In genomic region chr1:41662656-41663437, GRCh38 we compare ENCODE assay signal across 8 cellular contexts.
DNase-seq lines count a peak whose midpoint lies in the region; ATAC-seq and TF ChIP-seq lines count a peak whose summit lies in the region.

No MANE protein-coding gene starts in this region.

- H3K4me1 ChIP-seq in Loucy (ENCODE audit: insufficient read depth, low read length, poor library complexity, severe bottlenecking) (peaks cover 28% of the 10 kb centered on the region), ovary (ENCODE audit: insufficient read depth) (peaks cover 9% of the 10 kb centered on the region)

- peak overlapping the region; percentile 42 to 81 for H3K27ac ChIP-seq in ovary

- peak; percentile 51 to 55 for DNase-seq in activated T-cell treated with anti-CD3 and anti-CD28 coated beads, Interleukin-2, amount 50 U/mL, for 72 hours
- DNase-seq in glomerular visceral epithelial cell (ENCODE audit: extremely low spot score) (peak; percentile 72), ovary (peak; percentile 17 to 55 (median 43)), NCI-H526 treated with DMSO at 0.1 percent for 48 hours (lab: John Stamatoyannopoulos, UW) (no peak), HuH-7.5 (ENCODE audit: low spot score) (no peak)

- TF ChIP-seq POLR2A in ovary (IDR thresholded peaks at IDR 0.05): no peak

- H3K4me3 ChIP-seq in GM08714 (ENCODE audit: low read length) (peak overlapping the region; percentile 67; the same call in 1 of the 2 replicates), Loucy (ENCODE audit: low read length, poor library complexity, severe bottlenecking) (peak overlapping the region; percentile 42), ovary (peak overlapping the region; percentile 52)

- intact Hi-C loops in ovary (cut with DNase I): no loop called here

- H3K27me3 ChIP-seq in Loucy (ENCODE audit: insufficient read depth, low read length, poor library complexity, severe bottlenecking) (no peaks in the 10 kb centered on the region), ovary (no peaks in the 10 kb centered on the region)

- no peak overlapping the region for H3K27ac Mint-ChIP-seq in activated T-cell treated with anti-CD3 and anti-CD28 coated beads, Interleukin-2, amount 50 U/mL, for 72 hours

- no peaks in the 10 kb centered on the region for H3K9me3 Mint-ChIP-seq in activated T-cell treated with anti-CD3 and anti-CD28 coated beads, Interleukin-2, amount 50 U/mL, for 72 hours

- H3K4me1 Mint-ChIP-seq in activated T-cell treated with anti-CD3 and anti-CD28 coated beads, Interleukin-2, amount 50 U/mL, for 72 hours (ENCODE audit: low read depth): peaks cover 88% of the 10 kb centered on the region

- no peak overlapping the region for H2AFZ ChIP-seq in Loucy (ENCODE audit: low read length)

- no peak for TF ChIP-seq CTCF in Loucy (conservative IDR thresholded peaks at IDR 0.05; ENCODE audit: low read length)
- no peak for TF ChIP-seq CTCF in ovary (IDR thresholded peaks at IDR 0.05)

- H3K36me3 Mint-ChIP-seq in activated T-cell treated with anti-CD3 and anti-CD28 coated beads, Interleukin-2, amount 50 U/mL, for 72 hours (ENCODE audit: insufficient read depth in 2 of 2): peaks cover 3 to 4% of the 10 kb centered on the region in 2 donors

- 13 to 55% (median 15%) methylated on average over 6 to 41 of the region's 41 CpGs for WGBS in ovary, 3 donors

- H3K9me3 ChIP-seq in Loucy (ENCODE audit: insufficient read depth, low read depth, low read length): no peaks in the 10 kb centered on the region
- H3K9me3 ChIP-seq in ovary: no peaks in the 10 kb centered on the region

- H3K9ac ChIP-seq in Loucy (ENCODE audit: low read depth, low read length, poor library complexity, severe bottlenecking): no peak overlapping the region

- no peaks in the 10 kb centered on the region for H4K20me1 ChIP-seq in Loucy (ENCODE audit: insufficient read depth, low read length, poor library complexity, severe bottlenecking)

- no peaks in the 10 kb centered on the region for H3K79me2 ChIP-seq in Loucy (ENCODE audit: insufficient read depth, low read length)

- no peaks in the 10 kb centered on the region for H3K27me3 Mint-ChIP-seq in activated T-cell treated with anti-CD3 and anti-CD28 coated beads, Interleukin-2, amount 50 U/mL, for 72 hours (ENCODE audit: low read depth)

- peak overlapping the region; percentile 49 to 64 for H3K4me3 Mint-ChIP-seq in activated T-cell treated with anti-CD3 and anti-CD28 coated beads, Interleukin-2, amount 50 U/mL, for 72 hours

- H3K36me3 ChIP-seq in Loucy (ENCODE audit: insufficient read depth, low read length) (no peaks in the 10 kb centered on the region), ovary (no peaks in the 10 kb centered on the region)

- ATAC-seq in GM21737 (IDR thresholded peaks at IDR 0.05; ENCODE audit: unreplicated experiment): peak; percentile 40
- ATAC-seq in activated T-cell treated with anti-CD3 and anti-CD28 coated beads, Interleukin-2, amount 50 U/mL, for 72 hours (replicated peaks in 1 of 2): peak; percentile 43 to 50

- H3K4me2 ChIP-seq in Loucy (ENCODE audit: low read depth, low read length, poor library complexity, severe bottlenecking): no peak overlapping the region

- no peaks in the 10 kb centered on the region for H3K9me2 ChIP-seq in Loucy (replicated peaks; ENCODE audit: low read depth, low read length)

- no peak for TF ChIP-seq EP300 in ovary (IDR thresholded peaks at IDR 0.05)

- H3F3A ChIP-seq in Loucy (ENCODE audit: low read depth): peaks cover 3% of the 10 kb centered on the region; the same call in 1 of the 2 replicates

Comparison
In these comparisons a context has a peak if more than half of its experiments do, and no peak if none do; other contexts are left out.
1. DNase-seq: peak in activated T-cell treated with anti-CD3 and anti-CD28 coated beads, Interleukin-2, amount 50 U/mL, for 72 hours (2 of 2), glomerular visceral epithelial cell (single experiment) and ovary (5 of 5); none in NCI-H526 treated with DMSO at 0.1 percent for 48 hours (single experiment) and HuH-7.5 (single experiment).
2. Peak in every context shown above with its lines, with median percentiles within 50 percentile points of each other: H3K4me3 ChIP-seq.